Comparison of ENCODE assay signal across 1 cellular context in genomic region chr17:8153957-8154607, GRCh38.
A peak's percentile ranks its signal among the peaks of the same experiment; 100 is the strongest.
TF ChIP-seq lines count a peak whose summit lies in the region.

No MANE protein-coding gene starts in this region.

TF ChIP-seq in K562, 482 proteins besides CTCF, POLR2A, EP300 and RAD21 (continued from another document and continues in another):
- TF ChIP-seq LARP7 (IDR thresholded peaks at IDR 0.05) (0 out of 2 replicates have a peak, but pooled peaks have one; percentile 22), RAD51 (IDR thresholded peaks at IDR 0.05; ENCODE audit: borderline replicate concordance, low read depth) (no peak), SIN3B (IDR thresholded peaks at IDR 0.05; ENCODE audit: low read depth) (no peak), ZNF584 (CRISPR knock-in tag; IDR thresholded peaks at IDR 0.05; ENCODE audit: low read depth) (no peak), PBX2 (CRISPR knock-in tag; IDR thresholded peaks at IDR 0.05; ENCODE audit: low read depth) (no peak), PBX2 (tag; conservative IDR thresholded peaks at IDR 0.05; ENCODE audit: low read depth) (no peak), BCOR (IDR thresholded peaks at IDR 0.05) (no peak), ARNT (IDR thresholded peaks at IDR 0.05) (no peak), SIN3A (IDR thresholded peaks at IDR 0.05; ENCODE audit: borderline replicate concordance in 2 of 2, control insufficient read depth in 1 of 2, low read depth in 2 of 2, low read length in 2 of 2) (peak in 1 of 2 experiments; percentile 48; a peak in 1 of 4 replicates), HINFP (tag; conservative IDR thresholded peaks at IDR 0.05; ENCODE audit: low read depth) (no peak), CTBP1 (IDR thresholded peaks at IDR 0.05; ENCODE audit: borderline replicate concordance) (peak; percentile 66), SFPQ (IDR thresholded peaks at IDR 0.05; ENCODE audit: low read depth, low read length) (no peak), XRCC4 (IDR thresholded peaks at IDR 0.05; ENCODE audit: extremely low read depth, insufficient read depth, insufficient read length) (no peak), ATF4 (CRISPR knock-in tag; IDR thresholded peaks at IDR 0.05) (no peak), FOXA3 (CRISPR knock-in tag; conservative IDR thresholded peaks at IDR 0.05 in 1 of 2, IDR thresholded peaks at IDR 0.05 in 1 of 2) (no peak), KAT2B (IDR thresholded peaks at IDR 0.05; ENCODE audit: low read depth, low read length) (no peak), HCFC1 (IDR thresholded peaks at IDR 0.05; ENCODE audit: low read depth, low read length) (no peak), ZNF134 (CRISPR knock-in tag; conservative IDR thresholded peaks at IDR 0.05) (no peak), NFIC (IDR thresholded peaks at IDR 0.05) (peak; percentile 96), BRCA1 (IDR thresholded peaks at IDR 0.05) (no peak), BRCA1 (CRISPR knock-in tag; IDR thresholded peaks at IDR 0.05) (no peak), TSC22D4 (tag; IDR thresholded peaks at IDR 0.05) (no peak), TEAD2 (tag; IDR thresholded peaks at IDR 0.05) (peak; percentile 90), RHOXF2B (CRISPR knock-in tag; conservative IDR thresholded peaks at IDR 0.05) (no peak), CHAMP1 (IDR thresholded peaks at IDR 0.05) (no peak), NCOR1 (IDR thresholded peaks at IDR 0.05) (peak; percentile 52; the same call in 1 of the 2 replicates), E2F1 (CRISPR knock-in tag; IDR thresholded peaks at IDR 0.05) (no peak), RBM17 (IDR thresholded peaks at IDR 0.05; ENCODE audit: borderline replicate concordance, low read depth, low read length) (no peak), MTA1 (IDR thresholded peaks at IDR 0.05; ENCODE audit: borderline replicate concordance) (no peak), CREB5 (CRISPR knock-in tag; IDR thresholded peaks at IDR 0.05) (no peak), PHB2 (IDR thresholded peaks at IDR 0.05; ENCODE audit: low read depth) (no peak), ZFP30 (CRISPR knock-in tag; IDR thresholded peaks at IDR 0.05; ENCODE audit: borderline replicate concordance) (no peak), KLF13 (tag; IDR thresholded peaks at IDR 0.05; ENCODE audit: borderline replicate concordance, low read depth) (peak; percentile 50; the same call in 1 of the 2 replicates), CHD2 (IDR thresholded peaks at IDR 0.05; ENCODE audit: low read depth, low read length) (no peak), STAT5A (IDR thresholded peaks at IDR 0.05; ENCODE audit: borderline replicate concordance, low read length) (no peak), ZNF253 (CRISPR knock-in tag; conservative IDR thresholded peaks at IDR 0.05) (no peak), DDX20 (tag; IDR thresholded peaks at IDR 0.05; ENCODE audit: low read depth) (no peak), ZEB2 (IDR thresholded peaks at IDR 0.05) (no peak), ZBTB7A (IDR thresholded peaks at IDR 0.05; ENCODE audit: borderline replicate concordance, control insufficient read depth, low read depth, low read length) (no peak; the same call in 1 of the 2 replicates), MLX (CRISPR knock-in tag; conservative IDR thresholded peaks at IDR 0.05) (no peak), FOXJ2 (tag; IDR thresholded peaks at IDR 0.05) (peak; percentile 94), PHF8 (IDR thresholded peaks at IDR 0.05; ENCODE audit: borderline replicate concordance, low read length) (peak; percentile 30; the same call in 1 of the 2 replicates), MEF2D (tag; conservative IDR thresholded peaks at IDR 0.05; ENCODE audit: low read depth) (no peak), NR1H2 (CRISPR knock-in tag; IDR thresholded peaks at IDR 0.05) (no peak), ARID1B (IDR thresholded peaks at IDR 0.05) (peak; percentile 46; the same call in 1 of the 2 replicates), CBFA2T3 (IDR thresholded peaks at IDR 0.05) (peak; percentile 38; the same call in 1 of the 2 replicates), TARDBP (IDR thresholded peaks at IDR 0.05) (no peak), NR3C1 (CRISPR knock-in tag; IDR thresholded peaks at IDR 0.05) (no peak), HOXB6 (CRISPR knock-in tag; IDR thresholded peaks at IDR 0.05; ENCODE audit: borderline replicate concordance) (no peak), ARID4B (CRISPR knock-in tag; IDR thresholded peaks at IDR 0.05) (peak; percentile 14; the same call in 1 of the 2 replicates)
